3 cellular contexts compared by ENCODE assay signal in the genomic region with DNA sequence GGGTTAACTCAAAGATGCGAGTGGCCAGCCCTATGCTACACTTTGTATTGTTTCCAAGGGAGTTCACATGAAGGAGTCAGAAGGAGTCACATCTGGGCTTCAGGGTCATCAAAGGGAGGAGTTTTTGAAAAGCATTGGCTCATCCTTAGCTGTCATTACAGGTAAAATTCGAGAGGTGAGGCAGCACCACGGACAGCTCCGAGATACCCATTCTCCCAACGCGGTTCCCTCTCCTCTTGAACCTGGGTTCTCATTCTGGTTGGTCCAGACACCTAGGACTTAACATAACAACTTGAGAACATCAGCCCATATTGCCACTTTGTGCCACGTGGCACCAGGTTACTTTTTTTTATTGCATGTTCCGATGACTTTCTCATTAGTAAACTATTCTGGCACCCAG.
TF ChIP-seq lines count a peak whose summit lies in the region.

No MANE protein-coding gene starts in this region.

TF ChIP-seq in GM23338, 12 proteins besides CTCF, POLR2A, EP300 and RAD21:
- no peak for TF ChIP-seq CREB1 (CRISPR knock-in tag; IDR thresholded peaks at IDR 0.05; ENCODE audit: low read depth)
- TF ChIP-seq, protein P1, sequence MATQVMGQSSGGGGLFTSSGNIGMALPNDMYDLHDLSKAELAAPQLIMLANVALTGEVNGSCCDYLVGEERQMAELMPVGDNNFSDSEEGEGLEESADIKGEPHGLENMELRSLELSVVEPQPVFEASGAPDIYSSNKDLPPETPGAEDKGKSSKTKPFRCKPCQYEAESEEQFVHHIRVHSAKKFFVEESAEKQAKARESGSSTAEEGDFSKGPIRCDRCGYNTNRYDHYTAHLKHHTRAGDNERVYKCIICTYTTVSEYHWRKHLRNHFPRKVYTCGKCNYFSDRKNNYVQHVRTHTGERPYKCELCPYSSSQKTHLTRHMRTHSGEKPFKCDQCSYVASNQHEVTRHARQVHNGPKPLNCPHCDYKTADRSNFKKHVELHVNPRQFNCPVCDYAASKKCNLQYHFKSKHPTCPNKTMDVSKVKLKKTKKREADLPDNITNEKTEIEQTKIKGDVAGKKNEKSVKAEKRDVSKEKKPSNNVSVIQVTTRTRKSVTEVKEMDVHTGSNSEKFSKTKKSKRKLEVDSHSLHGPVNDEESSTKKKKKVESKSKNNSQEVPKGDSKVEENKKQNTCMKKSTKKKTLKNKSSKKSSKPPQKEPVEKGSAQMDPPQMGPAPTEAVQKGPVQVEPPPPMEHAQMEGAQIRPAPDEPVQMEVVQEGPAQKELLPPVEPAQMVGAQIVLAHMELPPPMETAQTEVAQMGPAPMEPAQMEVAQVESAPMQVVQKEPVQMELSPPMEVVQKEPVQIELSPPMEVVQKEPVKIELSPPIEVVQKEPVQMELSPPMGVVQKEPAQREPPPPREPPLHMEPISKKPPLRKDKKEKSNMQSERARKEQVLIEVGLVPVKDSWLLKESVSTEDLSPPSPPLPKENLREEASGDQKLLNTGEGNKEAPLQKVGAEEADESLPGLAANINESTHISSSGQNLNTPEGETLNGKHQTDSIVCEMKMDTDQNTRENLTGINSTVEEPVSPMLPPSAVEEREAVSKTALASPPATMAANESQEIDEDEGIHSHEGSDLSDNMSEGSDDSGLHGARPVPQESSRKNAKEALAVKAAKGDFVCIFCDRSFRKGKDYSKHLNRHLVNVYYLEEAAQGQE (IDR thresholded peaks at IDR 0.05; ENCODE audit: unreplicated experiment) = peak; percentile 80

TF ChIP-seq in H1, 55 proteins besides CTCF, POLR2A, EP300 and RAD21:
- no peak for TF ChIP-seq HDAC2 (IDR thresholded peaks at IDR 0.05; ENCODE audit: borderline replicate concordance in 1 of 2, low read depth in 2 of 2, low read length in 2 of 2)
- no peak for TF ChIP-seq NRF1 (IDR thresholded peaks at IDR 0.05; ENCODE audit: low read depth, low read length)
- no peak for TF ChIP-seq MAFK (IDR thresholded peaks at IDR 0.05; ENCODE audit: low read depth, low read length)
- no peak for TF ChIP-seq RFX5 (IDR thresholded peaks at IDR 0.05; ENCODE audit: borderline replicate concordance, low read depth, low read length)
- no peak for TF ChIP-seq KDM4A (IDR thresholded peaks at IDR 0.05; ENCODE audit: low read depth, low read length, severe bottlenecking)
- no peak for TF ChIP-seq BACH1 (IDR thresholded peaks at IDR 0.05; ENCODE audit: low read length)
- no peak for TF ChIP-seq SIN3A (conservative IDR thresholded peaks at IDR 0.05 in 1 of 2, IDR thresholded peaks at IDR 0.05 in 1 of 2; ENCODE audit: low read depth in 1 of 2, low read length in 2 of 2)
- TF ChIP-seq RXRA (IDR thresholded peaks at IDR 0.05; ENCODE audit: insufficient read depth, low read depth, low read length) = no peak
- no peak for TF ChIP-seq CHD2 (IDR thresholded peaks at IDR 0.05; ENCODE audit: low read length)
- TF ChIP-seq HDAC6 (IDR thresholded peaks at IDR 0.05; ENCODE audit: low read depth, low read length) = no peak
- TF ChIP-seq GABPA (IDR thresholded peaks at IDR 0.05; ENCODE audit: borderline replicate concordance, insufficient read depth, low read length) = no peak
- no peak for TF ChIP-seq ASH2L (IDR thresholded peaks at IDR 0.05; ENCODE audit: low read length)
- TF ChIP-seq TBP (IDR thresholded peaks at IDR 0.05; ENCODE audit: low read depth, low read length) = no peak
- no peak for TF ChIP-seq RBBP5 (IDR thresholded peaks at IDR 0.05; ENCODE audit: borderline replicate concordance, low read depth, low read length)
- no peak for TF ChIP-seq POLR2AphosphoS5 (IDR thresholded peaks at IDR 0.05; ENCODE audit: low read depth, low read length)
- TF ChIP-seq, protein P2, sequence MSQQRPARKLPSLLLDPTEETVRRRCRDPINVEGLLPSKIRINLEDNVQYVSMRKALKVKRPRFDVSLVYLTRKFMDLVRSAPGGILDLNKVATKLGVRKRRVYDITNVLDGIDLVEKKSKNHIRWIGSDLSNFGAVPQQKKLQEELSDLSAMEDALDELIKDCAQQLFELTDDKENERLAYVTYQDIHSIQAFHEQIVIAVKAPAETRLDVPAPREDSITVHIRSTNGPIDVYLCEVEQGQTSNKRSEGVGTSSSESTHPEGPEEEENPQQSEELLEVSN (IDR thresholded peaks at IDR 0.05) = no peak
- TF ChIP-seq CBX5 (IDR thresholded peaks at IDR 0.05; ENCODE audit: low read depth, low read length) = no peak
- no peak for TF ChIP-seq SIX5 (IDR thresholded peaks at IDR 0.05; ENCODE audit: low read depth, low read length)

TF ChIP-seq in liver, 16 proteins besides CTCF, POLR2A, EP300 and RAD21:
- TF ChIP-seq NR2F2 (IDR thresholded peaks at IDR 0.05) (no peak), FOXA1 (IDR thresholded peaks at IDR 0.05) (no peak), YY1 (IDR thresholded peaks at IDR 0.05) (no peak), TAF1 (conservative IDR thresholded peaks at IDR 0.05) (no peak)
- TF ChIP-seq, protein P1 (IDR thresholded peaks at IDR 0.05) = peak; percentile 90
